In genomic region chr1:111247125-111247838, GRCh38 we compare ENCODE assay signal across 39 cellular contexts. TPM values are rescaled to one million over a fixed set of nuclear protein-coding genes. Genes with fewer than 3 reads are reported as not detected.
"Had no signal": no experiment of that assay in that cellular context is flagged by ENCODE, and none has a peak within 500 bp of the region (broad histone marks: within the 10 kb centered on the region; RNA-seq: fewer than 3 reads in every experiment).

No MANE protein-coding gene starts in this region.

- DNase-seq: activated B cell treated with CpG ODN at 0.5 μM for 24 hours; activated CD4-positive, alpha-beta memory T cell treated with anti-CD3 and anti-CD28 coated beads for 36 hours; activated CD4-positive, alpha-beta T cell treated with anti-CD3 and anti-CD28 coated beads for 4 hours; activated CD4-positive, alpha-beta T cell treated with anti-CD3 and anti-CD28 coated beads, Interleukin-2, amount 10 ng/mL, durations not matched to agents 24 days and 14 days; activated CD4-positive, alpha-beta T cell treated with anti-CD3 and anti-CD28 coated beads, Interleukin-2, amount 50 U/mL, for 1 hour; activated CD4-positive, alpha-beta T cell treated with anti-CD3 and anti-CD28 coated beads, Interleukin-2, amount 50 U/mL, for 4 hours; activated CD4-positive, CD25-positive, alpha-beta regulatory T cell treated with anti-CD3 and anti-CD28 coated beads, Interleukin-2, amount 50 U/mL, for 72 hours; activated CD8-positive, alpha-beta memory T cell treated with anti-CD3 and anti-CD28 coated beads, Interleukin-2, amount 50 U/mL, for 4 hours; activated CD8-positive, alpha-beta T cell treated with anti-CD3 and anti-CD28 coated beads for 36 hours; activated effector memory CD4-positive, alpha-beta T cell treated with anti-CD3 and anti-CD28 coated beads, Interleukin-2, amount 50 U/mL, for 16 hours; activated gamma-delta T cell treated with Interleukin-2 at 50 U/mL for 16 hours; activated naive CD4-positive, alpha-beta T cell; activated naive CD4-positive, alpha-beta T cell treated with anti-CD3 and anti-CD28 coated beads for 36 hours; activated naive CD4-positive, alpha-beta T cell treated with anti-CD3 and anti-CD28 coated beads, Interleukin-2, amount 50 U/mL, for 16 hours; activated naive CD8-positive, alpha-beta T cell treated with anti-CD3 and anti-CD28 coated beads for 36 hours; activated T-cell treated with anti-CD3 and anti-CD28 coated beads for 4 hours; activated T-cell treated with anti-CD3 and anti-CD28 coated beads, Interleukin-2, amount 50 U/mL, for 1 hour; activated T-cell treated with anti-CD3 and anti-CD28 coated beads, Interleukin-2, amount 50 U/mL, for 4 hours; activated T-cell treated with anti-CD3 and anti-CD28 coated beads, Interleukin-2, amount 50 U/mL, for 72 hours; adrenal gland; amniotic stem cell; aorta; body of pancreas; brain microvascular endothelial cell; central memory CD4-positive, alpha-beta T cell; T-helper 1 cell; T-helper 2 cell; T-helper 9 cell had no signal

- H3K36me3 ChIP-seq: adrenal gland, brain microvascular endothelial cell, breast epithelium had no signal

- H3K4me3 Mint-ChIP-seq: activated B cell treated with CpG ODN at 0.5 μM for 24 hours; activated CD4-positive, alpha-beta memory T cell treated with anti-CD3 and anti-CD28 coated beads for 36 hours; activated CD4-positive, alpha-beta T cell treated with anti-CD3 and anti-CD28 coated beads, Interleukin-2, amount 10 ng/mL, durations not matched to agents 24 days and 14 days; activated CD8-positive, alpha-beta T cell treated with anti-CD3 and anti-CD28 coated beads for 36 hours; activated naive CD4-positive, alpha-beta T cell treated with anti-CD3 and anti-CD28 coated beads for 36 hours; activated naive CD8-positive, alpha-beta T cell treated with anti-CD3 and anti-CD28 coated beads for 36 hours; activated T-cell treated with anti-CD3 and anti-CD28 coated beads, Interleukin-2, amount 50 U/mL, for 4 hours; activated T-cell treated with anti-CD3 and anti-CD28 coated beads, Interleukin-2, amount 50 U/mL, for 72 hours; activated T-helper 1 cell treated with anti-CD3 and anti-CD28 coated beads, Interleukin-12 subunit alpha, Interleukin-12 subunit beta, Interleukin-2, Interleukin-4 antibody, amounts not matched to agents 30 ng/mL and 10 ng/mL and 1 ng/mL, durations not matched to agents 14 hours and 24 hours and 36 hours; activated T-helper 17 cell treated with anti-CD3 and anti-CD28 coated beads, Interleukin-2, amount 50 U/mL, for 72 hours; T-helper 1 cell treated with Interleukin-12 subunit alpha and Interleukin-12 subunit beta and Interleukin-4 antibody, amounts not matched to agents 30 μg/mL and 1 μg/mL, for 36 hours; T-helper 2 cell treated with Interferon-gamma antibody and Interleukin-4, amounts not matched to agents 5 μg/mL and 100 μg/mL, for 36 hours had no signal

- H3K36me3 Mint-ChIP-seq: activated CD4-positive, alpha-beta memory T cell treated with anti-CD3 and anti-CD28 coated beads for 36 hours; activated naive CD4-positive, alpha-beta T cell treated with anti-CD3 and anti-CD28 coated beads, Interleukin-2, amount 50 U/mL, for 72 hours; activated naive CD8-positive, alpha-beta T cell treated with anti-CD3 and anti-CD28 coated beads for 36 hours had no signal

- H3K4me3 ChIP-seq: adrenal gland, body of pancreas, breast epithelium had no signal

- H3K27ac Mint-ChIP-seq: activated B cell treated with CpG ODN at 0.5 μM for 24 hours; activated CD4-positive, alpha-beta memory T cell treated with anti-CD3 and anti-CD28 coated beads for 36 hours; activated CD4-positive, alpha-beta T cell treated with anti-CD3 and anti-CD28 coated beads, Interleukin-2, amount 10 ng/mL, durations not matched to agents 24 days and 14 days; activated CD8-positive, alpha-beta T cell treated with anti-CD3 and anti-CD28 coated beads for 36 hours; activated naive CD4-positive, alpha-beta T cell treated with anti-CD3 and anti-CD28 coated beads for 36 hours; activated naive CD4-positive, alpha-beta T cell treated with anti-CD3 and anti-CD28 coated beads, Interleukin-2, amount 50 U/mL, for 72 hours; activated naive CD8-positive, alpha-beta T cell treated with anti-CD3 and anti-CD28 coated beads for 36 hours; activated T-cell treated with anti-CD3 and anti-CD28 coated beads, Interleukin-2, amount 50 U/mL, for 72 hours; activated T-helper 1 cell treated with anti-CD3 and anti-CD28 coated beads, Interleukin-12 subunit alpha, Interleukin-12 subunit beta, Interleukin-2, Interleukin-4 antibody, amounts not matched to agents 30 ng/mL and 10 ng/mL and 1 ng/mL, durations not matched to agents 14 hours and 24 hours and 36 hours; T-helper 1 cell treated with Interleukin-12 subunit alpha and Interleukin-12 subunit beta and Interleukin-4 antibody, amounts not matched to agents 30 μg/mL and 1 μg/mL, for 36 hours; T-helper 2 cell treated with Interferon-gamma antibody and Interleukin-4, amounts not matched to agents 5 μg/mL and 100 μg/mL, for 36 hours had no signal

- H3K27ac ChIP-seq: adrenal gland, body of pancreas, brain microvascular endothelial cell, breast epithelium, VCaP had no signal

- H3K4me1 ChIP-seq: adrenal gland, breast epithelium had no signal

- ATAC-seq: activated CD8-positive, alpha-beta T cell treated with anti-CD3 and anti-CD28 coated beads for 36 hours; activated naive CD4-positive, alpha-beta T cell treated with anti-CD3 and anti-CD28 coated beads, Interleukin-2, amount 50 U/mL, for 72 hours; activated T-cell treated with anti-CD3 and anti-CD28 coated beads, Interleukin-2, amount 50 U/mL, for 4 hours; activated T-cell treated with anti-CD3 and anti-CD28 coated beads, Interleukin-2, amount 50 U/mL, for 72 hours; activated T-helper 17 cell treated with anti-CD3 and anti-CD28 coated beads, Interleukin-2, amount 50 U/mL, for 72 hours; body of pancreas had no signal

- FAIRE-seq: astrocyte, TTC549 had no signal

- H3K27me3 Mint-ChIP-seq: activated B cell treated with CpG ODN at 0.5 μM for 24 hours; activated CD4-positive, alpha-beta memory T cell treated with anti-CD3 and anti-CD28 coated beads for 36 hours; activated CD4-positive, alpha-beta T cell treated with anti-CD3 and anti-CD28 coated beads, Interleukin-2, amount 10 ng/mL, durations not matched to agents 24 days and 14 days; activated CD8-positive, alpha-beta T cell treated with anti-CD3 and anti-CD28 coated beads for 36 hours; activated naive CD8-positive, alpha-beta T cell treated with anti-CD3 and anti-CD28 coated beads for 36 hours; activated T-helper 17 cell treated with anti-CD3 and anti-CD28 coated beads, Interleukin-2, amount 50 U/mL, for 72 hours had no signal

- H3K9me3 ChIP-seq: adrenal gland, body of pancreas, breast epithelium had no signal

- H3K27me3 ChIP-seq: adrenal gland, body of pancreas, brain microvascular endothelial cell, breast epithelium had no signal

- H3K9me3 Mint-ChIP-seq: activated B cell treated with CpG ODN at 0.5 μM for 24 hours; activated CD4-positive, alpha-beta memory T cell treated with anti-CD3 and anti-CD28 coated beads for 36 hours; activated CD4-positive, alpha-beta T cell treated with anti-CD3 and anti-CD28 coated beads, Interleukin-2, amount 10 ng/mL, durations not matched to agents 24 days and 14 days; activated CD8-positive, alpha-beta T cell treated with anti-CD3 and anti-CD28 coated beads for 36 hours; activated naive CD4-positive, alpha-beta T cell treated with anti-CD3 and anti-CD28 coated beads for 36 hours; activated naive CD4-positive, alpha-beta T cell treated with anti-CD3 and anti-CD28 coated beads, Interleukin-2, amount 50 U/mL, for 72 hours; activated naive CD8-positive, alpha-beta T cell treated with anti-CD3 and anti-CD28 coated beads for 36 hours; activated T-cell treated with anti-CD3 and anti-CD28 coated beads, Interleukin-2, amount 50 U/mL, for 4 hours; activated T-cell treated with anti-CD3 and anti-CD28 coated beads, Interleukin-2, amount 50 U/mL, for 72 hours; activated T-helper 1 cell treated with anti-CD3 and anti-CD28 coated beads, Interleukin-12 subunit alpha, Interleukin-12 subunit beta, Interleukin-2, Interleukin-4 antibody, amounts not matched to agents 30 ng/mL and 10 ng/mL and 1 ng/mL, durations not matched to agents 14 hours and 24 hours and 36 hours; activated T-helper 17 cell treated with anti-CD3 and anti-CD28 coated beads, Interleukin-2, amount 50 U/mL, for 72 hours; T-helper 1 cell treated with Interleukin-12 subunit alpha and Interleukin-12 subunit beta and Interleukin-4 antibody, amounts not matched to agents 30 μg/mL and 1 μg/mL, for 36 hours; T-helper 2 cell treated with Interferon-gamma antibody and Interleukin-4, amounts not matched to agents 5 μg/mL and 100 μg/mL, for 36 hours had no signal

- H3K4me1 Mint-ChIP-seq: activated B cell treated with CpG ODN at 0.5 μM for 24 hours had no signal

RNA-seq across cellular contexts. Expression of gene CHI3L2, which starts 19.8 kb away (rescaled TPM):
- total RNA-seq: astrocyte, body of pancreas had no signal

RNA-seq across cellular contexts. Expression of gene CHIA, which starts 43.4 kb away (rescaled TPM):
- total RNA-seq: activated B cell treated with CpG ODN at 0.5 μM for 24 hours; activated CD4-positive, alpha-beta memory T cell treated with anti-CD3 and anti-CD28 coated beads for 36 hours; activated CD4-positive, alpha-beta T cell treated with anti-CD3 and anti-CD28 coated beads, Interleukin-2, amount 10 ng/mL, durations not matched to agents 24 days and 14 days; activated CD8-positive, alpha-beta memory T cell treated with anti-CD3 and anti-CD28 coated beads for 36 hours; activated CD8-positive, alpha-beta T cell treated with anti-CD3 and anti-CD28 coated beads for 36 hours; activated naive CD4-positive, alpha-beta T cell treated with anti-CD3 and anti-CD28 coated beads for 36 hours; activated naive CD8-positive, alpha-beta T cell treated with anti-CD3 and anti-CD28 coated beads for 36 hours; activated T-cell treated with anti-CD3 and anti-CD28 coated beads, Interleukin-2, amount 50 U/mL, for 4 hours; activated T-cell treated with anti-CD3 and anti-CD28 coated beads, Interleukin-2, amount 50 U/mL, for 72 hours; activated T-helper 1 cell treated with anti-CD3 and anti-CD28 coated beads, Interleukin-12 subunit alpha, Interleukin-12 subunit beta, Interleukin-2, Interleukin-4 antibody, amounts not matched to agents 30 ng/mL and 10 ng/mL and 1 ng/mL, durations not matched to agents 14 hours and 24 hours and 36 hours; activated T-helper 17 cell treated with anti-CD3 and anti-CD28 coated beads, Interleukin-2, amount 50 U/mL, for 72 hours; aorta; astrocyte; body of pancreas; breast epithelium; cardiac septum had no signal
